25 cellular contexts compared by ENCODE assay signal in the genomic region with DNA sequence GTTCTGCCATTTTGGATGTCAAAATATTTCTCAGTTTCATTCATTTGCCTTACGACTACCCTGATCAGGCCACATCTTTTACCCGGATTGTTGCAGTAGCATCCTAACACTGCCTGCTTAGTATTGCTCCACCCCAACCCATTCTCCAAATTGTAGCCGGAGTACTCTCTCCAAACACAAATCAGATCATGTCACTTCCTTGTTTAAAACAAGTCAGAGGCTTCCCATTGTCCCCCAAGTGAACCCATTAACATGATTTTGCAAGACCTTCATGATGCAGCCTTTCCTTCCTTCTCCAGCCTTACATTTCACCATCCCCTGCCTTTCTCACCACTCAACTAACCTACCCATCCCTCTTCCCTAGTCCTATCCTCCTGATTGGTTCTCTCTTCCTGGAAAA.
"Had no signal": no experiment of that assay in that cellular context is flagged by ENCODE, and none has a peak within 500 bp of the region (broad histone marks: within the 10 kb centered on the region; RNA-seq: fewer than 3 reads in every experiment).

No MANE protein-coding gene starts in this region.

- H3K9me3 Mint-ChIP-seq: activated naive CD4-positive, alpha-beta T cell treated with anti-CD3 and anti-CD28 coated beads, Interleukin-2, amount 10 ng/mL, durations not matched to agents 7 days and 5 days had no signal

- H3K27me3 Mint-ChIP-seq: activated CD4-positive, alpha-beta memory T cell treated with anti-CD3 and anti-CD28 coated beads, Interleukin-2, amount 10 ng/mL, durations not matched to agents 7 days and 5 days; activated CD4-positive, alpha-beta T cell treated with anti-CD3 and anti-CD28 coated beads, Interleukin-2, amount 10 ng/mL, durations not matched to agents 24 days and 14 days; activated naive CD4-positive, alpha-beta T cell treated with anti-CD3 and anti-CD28 coated beads, Interleukin-2, amount 10 ng/mL, durations not matched to agents 7 days and 5 days had no signal

- H3K9me3 ChIP-seq: body of pancreas, colonic mucosa, esophagus squamous epithelium, gastroesophageal sphincter had no signal

- H3K4me3 ChIP-seq: body of pancreas, colonic mucosa, esophagus squamous epithelium, gastroesophageal sphincter, heart right ventricle had no signal

- H3K4me1 Mint-ChIP-seq: activated CD4-positive, alpha-beta memory T cell treated with anti-CD3 and anti-CD28 coated beads, Interleukin-2, amount 10 ng/mL, durations not matched to agents 7 days and 5 days; activated CD4-positive, alpha-beta T cell treated with anti-CD3 and anti-CD28 coated beads for 36 hours; activated CD4-positive, alpha-beta T cell treated with anti-CD3 and anti-CD28 coated beads, Interleukin-2, amount 10 ng/mL, durations not matched to agents 24 days and 14 days; activated naive CD4-positive, alpha-beta T cell treated with anti-CD3 and anti-CD28 coated beads, Interleukin-2, amount 10 ng/mL, durations not matched to agents 7 days and 5 days had no signal

- H3K27ac ChIP-seq: body of pancreas, colonic mucosa, epithelial cell of prostate, esophagus squamous epithelium, gastroesophageal sphincter, heart right ventricle had no signal

- H3K36me3 ChIP-seq: colonic mucosa, esophagus squamous epithelium, gastroesophageal sphincter, heart right ventricle had no signal

- DNase-seq: activated CD4-positive, alpha-beta memory T cell treated with anti-CD3 and anti-CD28 coated beads, Interleukin-2, amount 10 ng/mL, durations not matched to agents 7 days and 5 days; activated CD4-positive, alpha-beta T cell treated with anti-CD3 and anti-CD28 coated beads for 36 hours; activated CD4-positive, alpha-beta T cell treated with anti-CD3 and anti-CD28 coated beads, Interleukin-2, amount 10 ng/mL, durations not matched to agents 24 days and 14 days; activated CD4-positive, CD25-positive, alpha-beta regulatory T cell; activated CD4-positive, CD25-positive, alpha-beta regulatory T cell treated with anti-CD3 and anti-CD28 coated beads, Interleukin-2, amount 50 U/mL, for 72 hours; activated CD8-positive, alpha-beta memory T cell treated with anti-CD3 and anti-CD28 coated beads, Interleukin-2, amount 50 U/mL, for 48 hours; activated gamma-delta T cell; activated naive CD4-positive, alpha-beta T cell; activated naive CD4-positive, alpha-beta T cell treated with anti-CD3 and anti-CD28 coated beads, Interleukin-2, amount 10 ng/mL, durations not matched to agents 7 days and 5 days; activated T-cell treated with anti-CD3 and anti-CD28 coated beads for 4 hours; activated T-cell treated with anti-CD3 and anti-CD28 coated beads, Interleukin-2, amount 50 U/mL, for 24 hours; activated T-cell treated with anti-CD3 and anti-CD28 coated beads, Interleukin-2, amount 50 U/mL, for 72 hours; amniotic stem cell; anterior cingulate cortex; body of pancreas; caudate nucleus; colonic mucosa; effector CD8-positive, alpha-beta T cell; esophagus squamous epithelium; foreskin melanocyte; heart right ventricle; T-helper 2 cell had no signal

- H3K36me3 Mint-ChIP-seq: activated naive CD4-positive, alpha-beta T cell treated with anti-CD3 and anti-CD28 coated beads, Interleukin-2, amount 10 ng/mL, durations not matched to agents 7 days and 5 days had no signal

- ATAC-seq: activated CD4-positive, alpha-beta T cell treated with anti-CD3 and anti-CD28 coated beads for 36 hours; activated naive CD4-positive, alpha-beta T cell treated with anti-CD3 and anti-CD28 coated beads, Interleukin-2, amount 50 U/mL, for 72 hours; activated T-cell treated with anti-CD3 and anti-CD28 coated beads, Interleukin-2, amount 50 U/mL, for 72 hours; body of pancreas; gastroesophageal sphincter; heart right ventricle had no signal

- H3K4me1 ChIP-seq: body of pancreas, colonic mucosa, esophagus squamous epithelium, gastroesophageal sphincter, heart right ventricle had no signal

- H3K27me3 ChIP-seq: body of pancreas, colonic mucosa, esophagus squamous epithelium, gastroesophageal sphincter, heart right ventricle had no signal

- H3K27ac Mint-ChIP-seq: activated CD4-positive, alpha-beta memory T cell treated with anti-CD3 and anti-CD28 coated beads, Interleukin-2, amount 10 ng/mL, durations not matched to agents 7 days and 5 days; activated CD4-positive, alpha-beta T cell treated with anti-CD3 and anti-CD28 coated beads for 36 hours; activated CD4-positive, alpha-beta T cell treated with anti-CD3 and anti-CD28 coated beads, Interleukin-2, amount 10 ng/mL, durations not matched to agents 24 days and 14 days; activated naive CD4-positive, alpha-beta T cell treated with anti-CD3 and anti-CD28 coated beads, Interleukin-2, amount 10 ng/mL, durations not matched to agents 7 days and 5 days; activated naive CD4-positive, alpha-beta T cell treated with anti-CD3 and anti-CD28 coated beads, Interleukin-2, amount 50 U/mL, for 72 hours; activated T-cell treated with anti-CD3 and anti-CD28 coated beads, Interleukin-2, amount 50 U/mL, for 24 hours; activated T-cell treated with anti-CD3 and anti-CD28 coated beads, Interleukin-2, amount 50 U/mL, for 72 hours had no signal

- H3K4me3 Mint-ChIP-seq: activated CD4-positive, alpha-beta memory T cell treated with anti-CD3 and anti-CD28 coated beads, Interleukin-2, amount 10 ng/mL, durations not matched to agents 7 days and 5 days; activated CD4-positive, alpha-beta T cell treated with anti-CD3 and anti-CD28 coated beads for 36 hours; activated CD4-positive, alpha-beta T cell treated with anti-CD3 and anti-CD28 coated beads, Interleukin-2, amount 10 ng/mL, durations not matched to agents 24 days and 14 days; activated naive CD4-positive, alpha-beta T cell treated with anti-CD3 and anti-CD28 coated beads, Interleukin-2, amount 10 ng/mL, durations not matched to agents 7 days and 5 days; activated T-cell treated with anti-CD3 and anti-CD28 coated beads, Interleukin-2, amount 50 U/mL, for 24 hours; activated T-cell treated with anti-CD3 and anti-CD28 coated beads, Interleukin-2, amount 50 U/mL, for 72 hours had no signal
